ENCODE assay signal across 22 cellular contexts in genomic region chr9:138015021-138015829, GRCh38.
"Had no signal": no experiment of that assay in that cellular context is flagged by ENCODE, and none has a peak within 500 bp of the region (broad histone marks: within the 10 kb centered on the region; RNA-seq: fewer than 3 reads in every experiment).

No MANE protein-coding gene starts in this region.

- H3K27me3 ChIP-seq: brain microvascular endothelial cell, colonic mucosa, gastrocnemius medialis, heart left ventricle, ovary, right lobe of liver had no signal

- H3K9me3 ChIP-seq: colonic mucosa, gastrocnemius medialis, heart left ventricle, mucosa of descending colon, ovary, right lobe of liver, thoracic aorta had no signal

- H3K4me3 ChIP-seq: colonic mucosa, gastrocnemius medialis, heart left ventricle, mucosa of descending colon, ovary, right lobe of liver, thoracic aorta had no signal

- H3K27ac ChIP-seq: brain microvascular endothelial cell, colonic mucosa, gastrocnemius medialis, heart left ventricle, ovary, right lobe of liver, thoracic aorta had no signal

- H3K4me1 ChIP-seq: colonic mucosa, gastrocnemius medialis, right lobe of liver had no signal

- FAIRE-seq: small intestine had no signal

- DNase-seq: activated CD4-positive, alpha-beta T cell treated with anti-CD3 and anti-CD28 coated beads, Interleukin-2, amount 10 ng/mL, durations not matched to agents 7 days and 5 days; activated CD4-positive, CD25-positive, alpha-beta regulatory T cell; activated CD8-positive, alpha-beta T cell treated with anti-CD3 and anti-CD28 coated beads, Interleukin-2, amount 10 ng/mL, durations not matched to agents 7 days and 5 days; activated naive CD4-positive, alpha-beta T cell treated with anti-CD3 and anti-CD28 coated beads, Interleukin-2, amount 50 U/mL, for 16 hours; activated T-cell treated with anti-CD3 and anti-CD28 coated beads, Interleukin-2, amount 50 U/mL, for 4 hours; aorta; brain microvascular endothelial cell; colonic mucosa; erythroblast; gastrocnemius medialis; immature natural killer cell; kidney glomerular epithelial cell; mesenchymal stem cell; mucosa of descending colon; naive thymus-derived CD4-positive, alpha-beta T cell; right lobe of liver; small intestine; stimulated activated CD4-positive, alpha-beta T cell treated with anti-CD3 and anti-CD28 coated beads, Interleukin-4, amount 100 ng/mL, for 1 hour; T-helper 9 cell had no signal

- H3K36me3 ChIP-seq: brain microvascular endothelial cell, colonic mucosa, gastrocnemius medialis, heart left ventricle, ovary, right lobe of liver, thoracic aorta had no signal
